Comparison of ENCODE assay signal across 8 cellular contexts in genomic region chr11:33734441-33735165, GRCh38. TPM values are rescaled to one million over a fixed set of nuclear protein-coding genes. Genes with fewer than 3 reads are reported as not detected.
DNase-seq lines count a peak whose midpoint lies in the region; ATAC-seq and TF ChIP-seq lines count a peak whose summit lies in the region.

No MANE protein-coding gene starts in this region.

- 4 to 12% methylated on average over 10 of the region's 10 CpGs for WGBS in gastroesophageal sphincter (ENCODE audit: low coverage in 1 of 2), 2 donors

- CTCF ChIA-PET in activated CD4-positive, alpha-beta memory T cell treated with anti-CD3 and anti-CD28 coated beads for 36 hours (lab: Charles Lee), result interaction anchor here (1.1 to 1.4 kb wide), 3 partner anchors 8 to 19 kb away, joined by 3 to 5 read pairs (median 5); no protein-coding TSS in a partner anchor

- POLR2A ChIA-PET in activated CD4-positive, alpha-beta memory T cell treated with anti-CD3 and anti-CD28 coated beads for 36 hours (lab: Charles Lee), result interaction anchor here (0.8 to 2.2 kb wide), 2 partner anchors 12 to 19 kb away, joined by 3 to 5 read pairs; no protein-coding TSS in a partner anchor

- H3K27me3 Mint-ChIP-seq in activated CD4-positive, alpha-beta memory T cell treated with anti-CD3 and anti-CD28 coated beads for 36 hours, result no peaks in the 10 kb centered on the region

- ATAC-seq in gastroesophageal sphincter, result peak; percentile 10

- H3K27me3 ChIP-seq in gastroesophageal sphincter, result no peaks in the 10 kb centered on the region

- DNase-seq in NCI-H2171 treated with DMSO at 0.1 percent for 48 hours (lab: John Stamatoyannopoulos, UW) (peak; percentile 52), NCI-H2171 (lab: John Stamatoyannopoulos, UW) (no peak), renal cortical epithelial cell (ENCODE audit: low read depth) (peak; percentile 51), islet precursor cell (no peak), NCI-H1417 treated with DMSO at 0.1 percent for 48 hours (lab: John Stamatoyannopoulos, UW) (no peak), GF-D8 (lab: John Stamatoyannopoulos, UW) (no peak)
- DNase-seq in activated CD4-positive, alpha-beta memory T cell treated with anti-CD3 and anti-CD28 coated beads for 36 hours, result no peak

- H3K4me3 Mint-ChIP-seq in activated CD4-positive, alpha-beta memory T cell treated with anti-CD3 and anti-CD28 coated beads for 36 hours, result peak overlapping the region; percentile 82

- peak overlapping the region; percentile 87 to 93 (median 91) for H3K27ac ChIP-seq in gastroesophageal sphincter

- no peak for TF ChIP-seq EP300 in gastroesophageal sphincter (IDR thresholded peaks at IDR 0.05)

- TF ChIP-seq POLR2A in gastroesophageal sphincter (IDR thresholded peaks at IDR 0.05), result no peak

- peaks cover 7% of the 10 kb centered on the region for H3K36me3 Mint-ChIP-seq in activated CD4-positive, alpha-beta memory T cell treated with anti-CD3 and anti-CD28 coated beads for 36 hours

- peaks cover 52% of the 10 kb centered on the region for H3K4me1 Mint-ChIP-seq in activated CD4-positive, alpha-beta memory T cell treated with anti-CD3 and anti-CD28 coated beads for 36 hours (ENCODE audit: low read depth)

- H3K4me1 ChIP-seq in gastroesophageal sphincter, result peaks cover 0 to 68% (median 10%) of the 10 kb centered on the region in 3 donors

- peak overlapping the region; percentile 70 for H3K27ac Mint-ChIP-seq in activated CD4-positive, alpha-beta memory T cell treated with anti-CD3 and anti-CD28 coated beads for 36 hours

- H3K36me3 ChIP-seq in gastroesophageal sphincter, result peaks cover 0 to 7% of the 10 kb centered on the region in 2 donors

- intact Hi-C loops in activated CD4-positive, alpha-beta memory T cell treated with anti-CD3 and anti-CD28 coated beads for 36 hours (cut with micrococcal nuclease), result loop anchor here (1.0 to 10.0 kb wide), 6 partner anchors 34 to 570 kb away; partner anchors contain the start of genes C11orf91, CSTF3, HIPK3 and LMO2

- no peaks in the 10 kb centered on the region for H3K9me3 ChIP-seq in gastroesophageal sphincter

- no peaks in the 10 kb centered on the region for H3K9me3 Mint-ChIP-seq in activated CD4-positive, alpha-beta memory T cell treated with anti-CD3 and anti-CD28 coated beads for 36 hours

- TF ChIP-seq CTCF in gastroesophageal sphincter (IDR thresholded peaks at IDR 0.05), result no peak

- peak overlapping the region; percentile 84 to 87 for H3K4me3 ChIP-seq in gastroesophageal sphincter

RNA-seq across cellular contexts. Expression of gene CD59, which starts 1.6 kb away (rescaled TPM):
- 10 to 100 TPM; 79.4 TPM for total RNA-seq in activated CD4-positive, alpha-beta memory T cell treated with anti-CD3 and anti-CD28 coated beads for 36 hours
- total RNA-seq in gastroesophageal sphincter, result 100 to 1,000 TPM; 252 to 647 (median 432) TPM
- 686 and 725 TPM in 2 replicates for total RNA-seq in renal cortical epithelial cell

RNA-seq across cellular contexts. Expression of gene C11orf91, which starts 34.0 kb away (rescaled TPM):
- not detected for total RNA-seq in activated CD4-positive, alpha-beta memory T cell treated with anti-CD3 and anti-CD28 coated beads for 36 hours
- total RNA-seq in gastroesophageal sphincter, result not detected
- total RNA-seq in renal cortical epithelial cell, result not detected in 2 replicates

RNA-seq across cellular contexts. Expression of gene FBXO3, which starts 39.7 kb away (rescaled TPM):
- total RNA-seq in activated CD4-positive, alpha-beta memory T cell treated with anti-CD3 and anti-CD28 coated beads for 36 hours, result 10 to 100 TPM; 16.5 to 17.7 TPM
- total RNA-seq in gastroesophageal sphincter, result 10 to 100 TPM; 38.8 to 81.4 (median 55.7) TPM
- total RNA-seq in renal cortical epithelial cell, result 57.1 and 64.3 TPM in 2 replicates

Comparison
In these comparisons a context has a peak if more than half of its experiments do, and no peak if none do; other contexts are left out.
1. DNase-seq: peak in NCI-H2171 treated with DMSO at 0.1 percent for 48 hours (single experiment) and renal cortical epithelial cell (single experiment); none in NCI-H2171 (single experiment), activated CD4-positive, alpha-beta memory T cell treated with anti-CD3 and anti-CD28 coated beads for 36 hours (single experiment), islet precursor cell (single experiment), NCI-H1417 treated with DMSO at 0.1 percent for 48 hours (single experiment) and GF-D8 (single experiment).